ENCODE assay signal across 10 cellular contexts in the genomic region with DNA sequence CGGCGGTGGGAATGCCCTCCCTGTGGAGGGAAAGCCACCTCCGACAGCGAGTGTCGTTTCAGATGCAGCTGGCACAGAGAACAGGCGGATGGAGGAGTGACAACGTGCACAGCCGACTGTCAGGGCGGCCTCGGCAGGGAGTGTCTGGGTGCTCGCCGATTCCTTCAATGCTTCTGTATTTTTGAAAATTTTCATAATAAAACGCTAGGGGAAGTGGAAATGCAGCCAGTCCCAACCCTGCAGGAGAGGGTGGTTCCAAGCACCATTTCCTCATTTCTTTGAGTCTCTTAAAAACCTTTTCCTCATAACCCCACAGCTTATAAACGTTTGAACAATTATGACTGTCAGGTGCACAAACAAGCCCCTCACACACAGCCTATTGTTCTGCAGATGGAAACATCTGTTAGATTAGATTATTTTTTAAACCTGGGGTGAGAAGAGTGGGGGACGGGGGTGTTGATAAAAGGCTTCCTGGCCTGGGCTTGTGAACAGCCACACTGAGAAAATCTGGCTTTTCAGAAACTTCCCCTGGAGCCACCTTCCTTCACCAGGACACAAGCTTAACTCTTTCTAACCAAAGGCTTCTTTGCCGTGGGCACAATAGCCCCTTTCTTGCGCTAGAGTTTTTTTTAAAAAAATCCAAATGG.
DNase-seq lines count a peak whose midpoint lies in the region; ATAC-seq, FAIRE-seq and TF ChIP-seq lines count a peak whose summit lies in the region.
"Had no signal": no experiment of that assay in that cellular context is flagged by ENCODE, and none has a peak within 500 bp of the region (broad histone marks: within the 10 kb centered on the region; RNA-seq: fewer than 3 reads in every experiment).

No MANE protein-coding gene starts in this region.

- no peak overlapping the region for H3K4me3 Mint-ChIP-seq in astrocyte (ENCODE audit: unreplicated experiment)

- no peaks in the 10 kb centered on the region for H3K9me2 ChIP-seq in GM23248 (ENCODE audit: insufficient read depth)

- H2AFZ ChIP-seq in astrocyte (ENCODE audit: low read depth, low read length) (peak overlapping the region; percentile 66), GM23248 (no peak overlapping the region)

- H3K79me2 ChIP-seq in astrocyte (ENCODE audit: insufficient read depth, low read length) = no peaks in the 10 kb centered on the region
- no peaks in the 10 kb centered on the region for H3K79me2 ChIP-seq in GM23248 (ENCODE audit: insufficient read depth)

- no peak for TF ChIP-seq EP300 in suprapubic skin (IDR thresholded peaks at IDR 0.05)

- peaks cover 1% of the 10 kb centered on the region for H3K36me3 Mint-ChIP-seq in astrocyte (ENCODE audit: low read depth, unreplicated experiment)

- no peak overlapping the region for H3K27ac Mint-ChIP-seq in astrocyte (ENCODE audit: unreplicated experiment)

- peaks cover 14% of the 10 kb centered on the region for H3K4me1 Mint-ChIP-seq in astrocyte (ENCODE audit: low read depth, unreplicated experiment)

- no peaks in the 10 kb centered on the region for H3K27me3 ChIP-seq in astrocyte (ENCODE audit: insufficient read depth, low read length)
- no peaks in the 10 kb centered on the region for H3K27me3 ChIP-seq in suprapubic skin
- H3K27me3 ChIP-seq in GM23248 (replicated peaks; ENCODE audit: insufficient read depth) = no peaks in the 10 kb centered on the region

- H3K4me2 ChIP-seq in astrocyte (ENCODE audit: low read length) (peak overlapping the region; percentile 45), GM23248 (ENCODE audit: unreplicated experiment) (no peak overlapping the region)

- H3K9me3 ChIP-seq in astrocyte (ENCODE audit: insufficient read depth, low read depth, low read length) (no peaks in the 10 kb centered on the region), suprapubic skin (no peaks in the 10 kb centered on the region), GM23248 (ENCODE audit: low read depth) (no peaks in the 10 kb centered on the region)

- H3K4me1 ChIP-seq in astrocyte (ENCODE audit: insufficient read depth, low read length) = peaks cover 27% of the 10 kb centered on the region
- H3K4me1 ChIP-seq in suprapubic skin = peaks cover 37% of the 10 kb centered on the region
- peaks cover 23% of the 10 kb centered on the region for H3K4me1 ChIP-seq in GM23248 (ENCODE audit: insufficient read depth)

- in situ Hi-C loops in GM23248 (cut with MboI) = no loop called here

- ATAC-seq in HG03565 (IDR thresholded peaks at IDR 0.05; ENCODE audit: unreplicated experiment) = no peak

- TF ChIP-seq CTCF in astrocyte (IDR thresholded peaks at IDR 0.05; ENCODE audit: insufficient read depth, low read depth, low read length) = no peak
- no peak for TF ChIP-seq CTCF in suprapubic skin (IDR thresholded peaks at IDR 0.05)

- no peak for TF ChIP-seq POLR2A in suprapubic skin (IDR thresholded peaks at IDR 0.05)

- WGBS in suprapubic skin = 17% methylated on average over 17 of the region's 17 CpGs
- WGBS in GM23248 (ENCODE audit: low coverage in 1 of 2, low lambda C conversion rate in 2 of 2, missing lambda C conversion rate in 2 of 2), 2 experiments = 48 to 53% methylated on average over 17 of the region's 17 CpGs

- no peak for FAIRE-seq in astrocyte (lab: Jason Lieb, UNC)

- DNase-seq in MV-4-11 (lab: John Stamatoyannopoulos, UW) (peak; percentile 91), astrocyte (ENCODE audit: low read depth) (no peak), left kidney (ENCODE audit: low read depth, low spot score) (peak; percentile 26), suprapubic skin (ENCODE audit: low spot score in 2 of 2) (no peak), NAMALWA (ENCODE audit: low spot score) (no peak), GM23248 (no peak)
- DNase-seq: activated CD4-positive, CD25-positive, alpha-beta regulatory T cell; NCI-H446 treated with DMSO at 0.1 percent for 48 hours; stimulated activated naive CD4-positive, alpha-beta T cell had no signal

- H3K9me3 Mint-ChIP-seq in astrocyte (ENCODE audit: unreplicated experiment) = peaks cover 5% of the 10 kb centered on the region

- peaks cover 16% of the 10 kb centered on the region for H3K27me3 Mint-ChIP-seq in astrocyte (ENCODE audit: low read depth, unreplicated experiment)

- no peak overlapping the region for H3K4me3 ChIP-seq in astrocyte (ENCODE audit: insufficient read depth, low read depth, low read length)
- H3K4me3 ChIP-seq in suprapubic skin = no peak overlapping the region
- no peak overlapping the region for H3K4me3 ChIP-seq in GM23248

- H4K20me1 ChIP-seq in astrocyte (ENCODE audit: insufficient read depth, low read length) = no peaks in the 10 kb centered on the region
- no peaks in the 10 kb centered on the region for H4K20me1 ChIP-seq in GM23248 (ENCODE audit: insufficient read depth)

- H3K36me3 ChIP-seq in astrocyte (ENCODE audit: insufficient read depth, low read length) (no peaks in the 10 kb centered on the region), suprapubic skin (no peaks in the 10 kb centered on the region), GM23248 (ENCODE audit: low read depth) (no peaks in the 10 kb centered on the region)

- H3F3A ChIP-seq in GM23248 (ENCODE audit: insufficient read depth) = peaks cover 23% of the 10 kb centered on the region

- H3K9ac ChIP-seq in astrocyte (ENCODE audit: low read length) = no peak overlapping the region
- H3K9ac ChIP-seq in GM23248 = no peak overlapping the region

- H3K27ac ChIP-seq in astrocyte (ENCODE audit: low read depth, low read length) (no peak overlapping the region), suprapubic skin (peak overlapping the region; percentile 28), GM23248 (no peak overlapping the region)

Comparison
In these comparisons a context has a peak if more than half of its experiments do, and no peak if none do; other contexts are left out.
1. DNase-seq: peak in MV-4-11 (single experiment) and left kidney (single experiment); none in astrocyte (single experiment), suprapubic skin (0 of 2), NAMALWA (single experiment) and GM23248 (single experiment).